Comparison of ENCODE assay signal across 8 cellular contexts in the genomic region with DNA sequence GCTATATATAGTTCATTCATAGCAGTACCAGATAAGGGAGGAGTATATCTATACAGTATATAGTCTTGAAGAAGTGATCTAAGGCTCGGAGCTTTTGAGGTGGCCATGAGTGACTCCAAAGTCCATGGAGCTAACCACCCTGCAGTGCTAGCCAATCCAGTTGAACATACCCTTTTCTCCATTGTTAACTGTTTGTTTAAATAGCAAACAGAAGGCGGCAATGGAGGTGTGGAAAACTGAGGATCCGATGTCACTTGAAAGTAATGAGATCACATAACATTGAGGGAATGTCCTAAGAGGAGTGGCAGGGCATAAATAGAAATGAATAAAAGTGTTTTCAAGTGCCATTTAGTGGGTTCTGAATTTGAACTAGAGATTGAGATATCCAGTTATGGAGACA. TPM values are rescaled to one million over a fixed set of nuclear protein-coding genes. Genes with fewer than 3 reads are reported as not detected.
DNase-seq lines count a peak whose midpoint lies in the region; FAIRE-seq and TF ChIP-seq lines count a peak whose summit lies in the region.

No MANE protein-coding gene starts in this region.

- intact Hi-C loops in posterior cingulate gyrus (cut with DNase I): no loop called here

- no peaks in the 10 kb centered on the region for H3K9me3 Mint-ChIP-seq in activated CD4-positive, alpha-beta T cell treated with anti-CD3 and anti-CD28 coated beads, Interleukin-2, amount 10 ng/mL, durations not matched to agents 7 days and 5 days

- no peak for TF ChIP-seq CTCF in D721Med (IDR thresholded peaks at IDR 0.05; ENCODE audit: insufficient read depth, missing control alignments)

- peaks cover 3% of the 10 kb centered on the region in 2 donors for H3K36me3 ChIP-seq in small intestine (ENCODE audit: control insufficient read depth in 2 of 2, insufficient read depth in 2 of 2, low read length in 2 of 2)

- H3K4me1 ChIP-seq in small intestine (ENCODE audit: control insufficient read depth in 2 of 2, insufficient read depth in 1 of 2, low read depth in 1 of 2, low read length in 1 of 2): peaks cover 0 to 2% of the 10 kb centered on the region in 2 donors

- POLR2A ChIA-PET in activated CD4-positive, alpha-beta T cell treated with anti-CD3 and anti-CD28 coated beads, Interleukin-2, amount 10 ng/mL, durations not matched to agents 7 days and 5 days (lab: Charles Lee): interaction anchor here (0.7 to 1.8 kb wide), 4 partner anchors 12 to 281 kb away, joined by 3 to 6 read pairs (median 4); a partner anchor contains a TSS

- H3K27me3 Mint-ChIP-seq in activated CD4-positive, alpha-beta T cell treated with anti-CD3 and anti-CD28 coated beads, Interleukin-2, amount 10 ng/mL, durations not matched to agents 7 days and 5 days: peaks cover 4% of the 10 kb centered on the region

- no peak for TF ChIP-seq POLR2A in erythroblast (IDR thresholded peaks at IDR 0.05; ENCODE audit: low read length)

- H3K27ac ChIP-seq in small intestine (ENCODE audit: low read depth in 1 of 2, low read length in 1 of 2): peak overlapping the region in 1 of 2 donors; percentile 39

- CTCF ChIA-PET in activated CD4-positive, alpha-beta T cell treated with anti-CD3 and anti-CD28 coated beads, Interleukin-2, amount 10 ng/mL, durations not matched to agents 7 days and 5 days (lab: Charles Lee): interaction anchor here (0.9 to 3.9 kb wide), 5 partner anchors 12 to 278 kb away, joined by 3 to 24 read pairs (median 4); a partner anchor contains a TSS

- peak overlapping the region; percentile 94 for H3K4me3 Mint-ChIP-seq in activated CD4-positive, alpha-beta T cell treated with anti-CD3 and anti-CD28 coated beads, Interleukin-2, amount 10 ng/mL, durations not matched to agents 7 days and 5 days

- FAIRE-seq in small intestine (lab: Jason Lieb, UNC) (no peak), D721Med (lab: Jason Lieb, UNC) (no peak)

- no peaks in the 10 kb centered on the region for H3K9me3 ChIP-seq in small intestine (ENCODE audit: control insufficient read depth, low read depth)

- H3K4me1 Mint-ChIP-seq in activated CD4-positive, alpha-beta T cell treated with anti-CD3 and anti-CD28 coated beads, Interleukin-2, amount 10 ng/mL, durations not matched to agents 7 days and 5 days: peaks cover 55% of the 10 kb centered on the region

- H3K27ac Mint-ChIP-seq in activated CD4-positive, alpha-beta T cell treated with anti-CD3 and anti-CD28 coated beads, Interleukin-2, amount 10 ng/mL, durations not matched to agents 7 days and 5 days: peak overlapping the region; percentile 68

- peaks cover 0 to 3% of the 10 kb centered on the region in 2 donors for H3K27me3 ChIP-seq in small intestine (ENCODE audit: control insufficient read depth in 2 of 2, insufficient read depth in 2 of 2, low read length in 2 of 2)

- no peak for DNase-seq in activated CD4-positive, alpha-beta T cell treated with anti-CD3 and anti-CD28 coated beads, Interleukin-2, amount 10 ng/mL, durations not matched to agents 7 days and 5 days
- DNase-seq in activated CD4-positive, alpha-beta T cell treated with anti-CD3 and anti-CD28 coated beads, Interleukin-2, amount 50 U/mL, for 1 hour: no peak
- DNase-seq in NCI-H69 (lab: John Stamatoyannopoulos, UW) (peak; percentile 90), erythroblast (lab: John Stamatoyannopoulos, UW) (peak; percentile 10 to 12), small intestine (peak; percentile 71), NCI-H1930 (lab: John Stamatoyannopoulos, UW) (no peak), posterior cingulate gyrus (no peak), D721Med (ENCODE audit: insufficient read length, low spot score) (no peak)

- peaks cover 49% of the 10 kb centered on the region for H3K36me3 Mint-ChIP-seq in activated CD4-positive, alpha-beta T cell treated with anti-CD3 and anti-CD28 coated beads, Interleukin-2, amount 10 ng/mL, durations not matched to agents 7 days and 5 days (ENCODE audit: low read depth)

- H3K4me3 ChIP-seq in small intestine (ENCODE audit: low read depth in 1 of 2, low read length in 2 of 2): no peak overlapping the region

- 17 to 50% (median 37%) methylated on average over 3 of the region's 3 CpGs for WGBS in small intestine, 3 donors

RNA-seq across cellular contexts. Expression of a gene that starts 12.4 kb away (rescaled TPM):
- total RNA-seq in activated CD4-positive, alpha-beta T cell treated with anti-CD3 and anti-CD28 coated beads, Interleukin-2, amount 10 ng/mL, durations not matched to agents 7 days and 5 days: 1 to 10 TPM; 5.2 to 5.5 TPM
- 1 to 10 TPM; 1.4 to 3.7 (median 2.2) TPM for polyA plus RNA-seq in small intestine

RNA-seq across cellular contexts. Expression of a gene that starts 54.6 kb away (rescaled TPM):
- total RNA-seq in activated CD4-positive, alpha-beta T cell treated with anti-CD3 and anti-CD28 coated beads, Interleukin-2, amount 10 ng/mL, durations not matched to agents 7 days and 5 days: 100 to 1,000 TPM in 1 of 2 experiments, 10 to 100 TPM in 1; 97.0 to 116 TPM
- polyA plus RNA-seq in small intestine: 10 to 100 TPM; 19.5 to 49.1 (median 21.2) TPM

Comparison
In these comparisons a context has a peak if more than half of its experiments do, and no peak if none do; other contexts are left out.
1. DNase-seq: peak in NCI-H69 (single experiment), erythroblast (2 of 2) and small intestine (single experiment); none in activated CD4-positive, alpha-beta T cell treated with anti-CD3 and anti-CD28 coated beads, Interleukin-2, amount 10 ng/mL, durations not matched to agents 7 days and 5 days (single experiment), activated CD4-positive, alpha-beta T cell treated with anti-CD3 and anti-CD28 coated beads, Interleukin-2, amount 50 U/mL, for 1 hour (single experiment), NCI-H1930 (0 of 2), posterior cingulate gyrus (0 of 10) and D721Med (single experiment).